Comparison of ENCODE assay signal across 10 cellular contexts in the genomic region with DNA sequence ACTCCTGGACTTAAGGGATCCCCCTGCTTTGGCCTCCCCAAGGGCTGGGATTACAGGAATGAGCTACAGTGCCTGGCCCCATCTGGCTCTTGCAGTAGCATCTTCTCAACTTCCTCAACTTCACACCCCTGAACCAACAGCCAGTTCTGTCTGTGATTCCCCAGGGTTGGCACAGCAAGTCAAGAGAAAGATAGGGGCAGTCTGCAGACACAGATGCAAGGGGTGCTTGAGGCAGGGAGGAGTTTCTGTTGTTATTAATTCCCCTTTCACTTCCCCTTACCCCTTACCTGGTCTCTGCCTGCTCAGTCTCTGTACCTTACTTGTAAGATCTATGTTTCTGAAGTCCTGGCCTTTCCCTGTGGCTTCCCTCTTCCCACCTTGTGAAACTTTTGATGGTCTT. TPM values are rescaled to one million over a fixed set of nuclear protein-coding genes. Genes with fewer than 3 reads are reported as not detected.
DNase-seq lines count a peak whose midpoint lies in the region; ATAC-seq and TF ChIP-seq lines count a peak whose summit lies in the region.
"Had no signal": no experiment of that assay in that cellular context is flagged by ENCODE, and none has a peak within 500 bp of the region (broad histone marks: within the 10 kb centered on the region; RNA-seq: fewer than 3 reads in every experiment).

No MANE protein-coding gene starts in this region.

- ATAC-seq in HG02642 (IDR thresholded peaks at IDR 0.05; ENCODE audit: poor library complexity, unreplicated experiment): peak; percentile 99
- peak; percentile 99 for ATAC-seq in HG03520 (IDR thresholded peaks at IDR 0.05; ENCODE audit: unreplicated experiment)

- DNase-seq in GM19240 (ENCODE audit: insufficient read length, low spot score) (peak; percentile 19), neural crest cell (ENCODE audit: low read depth, low spot score) (no peak), NCI-H146 (lab: John Stamatoyannopoulos, UW) (no peak), NCI-H526 (lab: John Stamatoyannopoulos, UW) (no peak), inferior parietal cortex (ENCODE audit: extremely low spot score) (no peak)
- DNase-seq: activated effector memory CD4-positive, alpha-beta T cell treated with anti-CD3 and anti-CD28 coated beads, Interleukin-2, amount 50 U/mL, for 16 hours; DND-41; NCI-H510A treated with DMSO at 0.1 percent for 48 hours had no signal

- H3K36me3 Mint-ChIP-seq in neural crest cell (ENCODE audit: low read depth): no peaks in the 10 kb centered on the region

- peak overlapping the region; percentile 72 for H3K27ac Mint-ChIP-seq in neural crest cell (ENCODE audit: unreplicated experiment)

- H3K4me1 Mint-ChIP-seq in neural crest cell: peaks cover 5% of the 10 kb centered on the region

- H3K27me3 Mint-ChIP-seq in neural crest cell (ENCODE audit: low read depth): no peaks in the 10 kb centered on the region

- H3K4me3 Mint-ChIP-seq in neural crest cell: no peak overlapping the region

- no peak for TF ChIP-seq CTCF in neural crest cell (conservative IDR thresholded peaks at IDR 0.05)

- H3K9me3 Mint-ChIP-seq in neural crest cell: peaks cover 4% of the 10 kb centered on the region

RNA-seq across cellular contexts. Expression of a gene that starts 54.1 kb away (rescaled TPM):
- 69.3 and 70.7 TPM in 2 replicates for total RNA-seq in neural crest cell
